ENCODE assay signal across 8 cellular contexts in the genomic region with DNA sequence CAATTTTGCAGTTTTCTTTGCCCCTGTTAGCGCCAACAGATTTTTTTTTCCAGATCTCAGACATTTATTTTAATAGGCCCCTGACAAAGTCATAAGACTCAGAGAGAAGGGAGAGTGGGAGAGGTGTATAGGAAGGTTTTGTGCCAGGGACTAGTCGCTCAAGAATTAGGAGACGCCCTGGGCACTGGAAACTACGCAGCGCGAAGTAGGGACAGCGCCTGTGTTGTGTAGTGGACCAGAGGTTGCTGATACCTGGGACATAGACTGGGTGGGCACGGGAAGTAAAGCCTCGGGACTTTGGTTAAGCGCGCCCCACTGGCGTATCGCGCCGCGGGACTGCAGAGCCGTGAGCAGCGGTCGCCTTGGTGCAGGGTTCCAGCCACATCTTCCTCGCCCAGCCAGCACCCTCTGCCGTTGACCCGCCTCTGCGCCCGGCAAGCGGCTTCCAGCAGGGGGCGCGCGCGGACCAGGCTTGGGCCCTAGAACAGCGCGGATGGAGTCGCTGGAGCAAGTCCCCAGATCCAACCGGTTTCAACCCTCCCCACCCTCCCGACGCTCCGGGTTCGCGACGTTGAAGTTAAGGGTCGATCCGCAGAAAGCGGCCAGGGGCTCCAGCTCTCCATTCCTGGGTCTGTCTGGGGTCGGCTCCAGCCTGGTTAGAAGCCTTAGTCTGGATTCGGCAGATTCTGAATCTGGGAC. TPM values are rescaled to one million over a fixed set of nuclear protein-coding genes. Genes with fewer than 3 reads are reported as not detected.
DNase-seq lines count a peak whose midpoint lies in the region; ATAC-seq and TF ChIP-seq lines count a peak whose summit lies in the region.

No MANE protein-coding gene starts in this region.

- CTCF ChIA-PET in activated naive CD4-positive, alpha-beta T cell treated with anti-CD3 and anti-CD28 coated beads for 36 hours (lab: Charles Lee): interaction anchor here (0.9 to 2.2 kb wide), 5 partner anchors 11 to 195 kb away, joined by 3 to 12 read pairs (median 6); no protein-coding TSS in a partner anchor

- H3K36me3 ChIP-seq in MM.1S (replicated peaks; ENCODE audit: insufficient read depth, low read length) (no peaks in the 10 kb centered on the region), SK-N-MC (ENCODE audit: insufficient read depth, low read length) (no peaks in the 10 kb centered on the region), osteoblast (ENCODE audit: insufficient read depth, low read length) (no peaks in the 10 kb centered on the region)

- H3K27me3 ChIP-seq in MM.1S (replicated peaks; ENCODE audit: insufficient read depth, low read length): peaks cover 82% of the 10 kb centered on the region
- H3K27me3 ChIP-seq in osteoblast (ENCODE audit: insufficient read depth, low read length): peaks cover 79% of the 10 kb centered on the region

- peaks cover 7% of the 10 kb centered on the region; the same call in 1 of the 2 replicates for H3K4me1 ChIP-seq in MM.1S (ENCODE audit: low read length)
- H3K4me1 ChIP-seq in osteoblast (ENCODE audit: insufficient read depth, low read length): peaks cover 9% of the 10 kb centered on the region

- TF ChIP-seq POLR2A in GM18505 (IDR thresholded peaks at IDR 0.05; ENCODE audit: borderline replicate concordance, extremely low read depth, insufficient read depth, insufficient read length): no peak

- H3K4me3 ChIP-seq in MM.1S (ENCODE audit: low read length): 0 out of 2 replicates have a peak overlapping the region, but pooled peaks have one; percentile 20
- peak overlapping the region; percentile 70 for H3K4me3 ChIP-seq in SK-N-MC
- peak overlapping the region; percentile 66 for H3K4me3 ChIP-seq in osteoblast (ENCODE audit: insufficient read depth, low read length)

- no peaks in the 10 kb centered on the region for H3K36me3 Mint-ChIP-seq in activated naive CD4-positive, alpha-beta T cell treated with anti-CD3 and anti-CD28 coated beads for 36 hours (ENCODE audit: low read depth)

- no peak overlapping the region for H3K27ac Mint-ChIP-seq in activated naive CD4-positive, alpha-beta T cell treated with anti-CD3 and anti-CD28 coated beads for 36 hours

- H3K9ac ChIP-seq in MM.1S (ENCODE audit: low read length): no peak overlapping the region
- no peak overlapping the region for H3K9ac ChIP-seq in SK-N-MC (ENCODE audit: insufficient read length)

- peak overlapping the region; percentile 15 for H3K4me3 Mint-ChIP-seq in activated naive CD4-positive, alpha-beta T cell treated with anti-CD3 and anti-CD28 coated beads for 36 hours

- no peaks in the 10 kb centered on the region for H3K9me3 Mint-ChIP-seq in activated naive CD4-positive, alpha-beta T cell treated with anti-CD3 and anti-CD28 coated beads for 36 hours

- no peaks in the 10 kb centered on the region for H3K9me3 ChIP-seq in MM.1S (replicated peaks; ENCODE audit: insufficient read depth, low read length)
- no peaks in the 10 kb centered on the region for H3K9me3 ChIP-seq in SK-N-MC (ENCODE audit: low read depth, low read length)
- H3K9me3 ChIP-seq in osteoblast (ENCODE audit: low read depth, low read length): no peaks in the 10 kb centered on the region

- peak; percentile 98 for TF ChIP-seq CTCF in GM12874 (IDR thresholded peaks at IDR 0.05; ENCODE audit: insufficient read depth, low read depth, low read length)
- TF ChIP-seq CTCF in MM.1S (IDR thresholded peaks at IDR 0.05; ENCODE audit: low read length): peak; percentile 85
- TF ChIP-seq CTCF in osteoblast (IDR thresholded peaks at IDR 0.05; ENCODE audit: extremely low read depth, low read depth, low read length): peak; percentile 82

- H3F3A ChIP-seq in MM.1S (ENCODE audit: insufficient read depth, low read length): no peaks in the 10 kb centered on the region

- H2AFZ ChIP-seq in MM.1S (ENCODE audit: low read length) (no peak overlapping the region), osteoblast (ENCODE audit: low read length) (peak overlapping the region; percentile 59)

- H4K20me1 ChIP-seq in MM.1S (ENCODE audit: insufficient read depth, low read length): no peaks in the 10 kb centered on the region
- H4K20me1 ChIP-seq in osteoblast (ENCODE audit: insufficient read depth, low read length): peaks cover 3% of the 10 kb centered on the region

- DNase-seq in MM.1S (peak; percentile 77), SK-N-MC (ENCODE audit: low read depth, low spot score) (peak; percentile 32), globus pallidus (ENCODE audit: low spot score) (peak; percentile 66), osteoblast (ENCODE audit: insufficient read length, low spot score, missing footprints) (peak; percentile 98), superior temporal gyrus (ENCODE audit: extremely low spot score) (peak; percentile 85)
- peak; percentile 90 for DNase-seq in activated naive CD4-positive, alpha-beta T cell treated with anti-CD3 and anti-CD28 coated beads for 36 hours

- no peak overlapping the region for H3K27ac ChIP-seq in MM.1S (ENCODE audit: low read length)
- H3K27ac ChIP-seq in SK-N-MC: no peak overlapping the region
- H3K27ac ChIP-seq in osteoblast (ENCODE audit: low read depth, low read length): no peak overlapping the region

- intact Hi-C loops in activated naive CD4-positive, alpha-beta T cell treated with anti-CD3 and anti-CD28 coated beads for 36 hours (cut with micrococcal nuclease): loop anchor here (1.0 to 10.0 kb wide), 3 partner anchors 153 to 195 kb away; no protein-coding TSS in a partner anchor

- peaks cover 26% of the 10 kb centered on the region for H3K4me1 Mint-ChIP-seq in activated naive CD4-positive, alpha-beta T cell treated with anti-CD3 and anti-CD28 coated beads for 36 hours (ENCODE audit: low read depth)

- no peak for ATAC-seq in GM18505 (IDR thresholded peaks at IDR 0.05; ENCODE audit: unreplicated experiment)

- peaks cover 57% of the 10 kb centered on the region for H3K27me3 Mint-ChIP-seq in activated naive CD4-positive, alpha-beta T cell treated with anti-CD3 and anti-CD28 coated beads for 36 hours (ENCODE audit: low read depth)

- no peaks in the 10 kb centered on the region for H3K9me2 ChIP-seq in MM.1S (replicated peaks; ENCODE audit: insufficient read depth, low read length)

- H3K79me2 ChIP-seq in MM.1S (ENCODE audit: low read length) (no peaks in the 10 kb centered on the region), osteoblast (ENCODE audit: insufficient read depth, low read length) (no peaks in the 10 kb centered on the region)

- peak overlapping the region; percentile 55 for H3K4me2 ChIP-seq in MM.1S (ENCODE audit: low read depth, low read length)
- H3K4me2 ChIP-seq in osteoblast (ENCODE audit: insufficient read depth, low read length): peak overlapping the region; percentile 84

RNA-seq across cellular contexts. Expression of a gene that starts 3.0 kb away (rescaled TPM):
- total RNA-seq in activated naive CD4-positive, alpha-beta T cell treated with anti-CD3 and anti-CD28 coated beads for 36 hours: not detected
- total RNA-seq in osteoblast: under 0.01 TPM in 1 of 2 replicates, not detected in the other

RNA-seq across cellular contexts. Expression of a gene that starts 45.1 kb away (rescaled TPM):
- under 1 TPM; 0.14 to 0.84 TPM for total RNA-seq in activated naive CD4-positive, alpha-beta T cell treated with anti-CD3 and anti-CD28 coated beads for 36 hours
- under 0.01 TPM in 1 of 2 replicates, not detected in the other for total RNA-seq in osteoblast

RNA-seq across cellular contexts. Expression of a gene that starts 46.1 kb away (rescaled TPM):
- total RNA-seq in activated naive CD4-positive, alpha-beta T cell treated with anti-CD3 and anti-CD28 coated beads for 36 hours: not detected
- 77.5 and 106 TPM in 2 replicates for total RNA-seq in osteoblast

Comparison
In these comparisons a context has a peak if more than half of its experiments do, and no peak if none do; other contexts are left out.
1. DNase-seq: peak in every context shown above with its lines; median percentile 98 in osteoblast; 90 in activated naive CD4-positive, alpha-beta T cell treated with anti-CD3 and anti-CD28 coated beads for 36 hours; 85 in superior temporal gyrus; 77 in MM.1S; 66 in globus pallidus; 32 in SK-N-MC.
2. H3K4me3 ChIP-seq: peak in every context shown above with its lines; median percentile 70 in SK-N-MC; 66 in osteoblast; 20 in MM.1S.
3. RNA of a gene that starts 46.1 kb away (total RNA-seq): 77.5 to 106 TPM in osteoblast; not detected in activated naive CD4-positive, alpha-beta T cell treated with anti-CD3 and anti-CD28 coated beads for 36 hours; every median in the first group is over 10 times any median in the second.
4. Peak in every context shown above with its lines, with median percentiles within 50 percentile points of each other: CTCF ChIP-seq.